In the genomic region with DNA sequence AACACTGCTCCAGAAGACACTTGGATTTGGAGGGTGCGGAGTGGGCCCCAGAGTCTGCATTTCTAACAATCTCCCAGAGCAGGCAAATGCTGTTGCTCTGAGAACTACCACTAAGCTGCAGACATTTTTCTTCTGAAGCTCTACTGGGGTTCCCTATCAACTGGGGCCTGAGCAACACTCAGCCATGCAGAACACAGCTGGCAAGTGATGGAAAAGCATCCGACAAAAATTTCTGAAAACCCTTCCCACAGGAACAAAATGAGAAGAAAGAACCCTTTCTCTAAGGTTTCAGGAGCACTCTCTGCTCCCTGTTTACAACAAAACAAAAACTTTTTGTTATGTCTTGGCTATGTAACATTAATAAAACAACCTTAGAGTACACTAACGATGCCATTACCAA, we compare ENCODE assay signal across 17 cellular contexts.
A peak's percentile ranks its signal among the peaks of the same experiment; 100 is the strongest.
DNase-seq lines count a peak whose midpoint lies in the region; ATAC-seq, FAIRE-seq and TF ChIP-seq lines count a peak whose summit lies in the region.
"Had no signal": no experiment of that assay in that cellular context is flagged by ENCODE, and none has a peak within 500 bp of the region (broad histone marks: within the 10 kb centered on the region; RNA-seq: fewer than 3 reads in every experiment).

No MANE protein-coding gene starts in this region.

- H3K27ac ChIP-seq in cingulate gyrus (ENCODE audit: low read depth, low read length), result peak overlapping the region; percentile 84
- H3K27ac ChIP-seq: 22Rv1; BLaER1 treated with 17β-estradiol and CSF1 and Interleukin-3, amounts not matched to agents 10 nM and 100 nM; GM23248 had no signal

- H3K4me3 Mint-ChIP-seq in MCF 10A (ENCODE audit: unreplicated experiment), result no peak overlapping the region
- H3K4me3 Mint-ChIP-seq: CD4-positive, CD25-positive, alpha-beta regulatory T cell; H9 had no signal

- TF ChIP-seq CTCF in MCF 10A (IDR thresholded peaks at IDR 0.05; ENCODE audit: unreplicated experiment), result no peak

- peak; percentile 61 for ATAC-seq in sciatic nerve
- no peak for ATAC-seq in GM18909 (IDR thresholded peaks at IDR 0.05; ENCODE audit: poor library complexity, unreplicated experiment)

- intact Hi-C loops in sciatic nerve (cut with DNase I), result no loop called here
- intact Hi-C loops in MCF 10A (cut with micrococcal nuclease), result no loop called here

- no peak overlapping the region for H3K27ac Mint-ChIP-seq in MCF 10A (ENCODE audit: low read depth, unreplicated experiment)
- H3K27ac Mint-ChIP-seq: CD4-positive, CD25-positive, alpha-beta regulatory T cell; H9; IgD-negative memory B cell had no signal

- DNase-seq in Ammon's horn (ENCODE audit: low spot score) (peak; percentile 49), medulla oblongata (ENCODE audit: extremely low spot score) (peak; percentile 41), sciatic nerve (ENCODE audit: low spot score) (no peak), RCC 7860 (ENCODE audit: low spot score) (no peak), NCI-H1930 (lab: John Stamatoyannopoulos, UW) (no peak), MCF 10A (ENCODE audit: unreplicated experiment) (no peak)
- DNase-seq: AML-193; CD4-positive, CD25-positive, alpha-beta regulatory T cell; DMS53; GM23248; H9 had no signal

- BruUV-seq in MCF 10A (replicated peaks; lab: Mats Ljungman, UMichigan), result no TSS peak

- H3K4me1 Mint-ChIP-seq in MCF 10A (ENCODE audit: insufficient read depth, unreplicated experiment), result no peaks in the 10 kb centered on the region

- POLR2A ChIA-PET in MCF 10A (lab: Yijun Ruan, JAX), result no interaction called here

- peaks cover 21% of the 10 kb centered on the region for H3K27me3 Mint-ChIP-seq in MCF 10A (ENCODE audit: insufficient read depth, unreplicated experiment)

- no peak for FAIRE-seq in RCC 7860 (lab: Jason Lieb, UNC)
- FAIRE-seq: GM18507 had no signal

- H3K9me3 Mint-ChIP-seq in MCF 10A (ENCODE audit: unreplicated experiment), result no peaks in the 10 kb centered on the region
- H3K9me3 Mint-ChIP-seq: H9 had no signal

- no peaks in the 10 kb centered on the region for H3K36me3 Mint-ChIP-seq in MCF 10A (ENCODE audit: insufficient read depth, unreplicated experiment)
- H3K36me3 Mint-ChIP-seq: IgD-negative memory B cell had no signal

- CTCF ChIA-PET in MCF 10A (lab: Yijun Ruan, JAX), result interaction anchor here (0.7 to 1.0 kb wide), 2 partner anchors 54 to 118 kb away, joined by 3 to 7 read pairs; no protein-coding TSS in a partner anchor

Comparison
In these comparisons a context has a peak if more than half of its experiments do, and no peak if none do; other contexts are left out.
1. DNase-seq: peak in Ammon's horn (single experiment) and medulla oblongata (single experiment); none in sciatic nerve (single experiment), RCC 7860 (single experiment), NCI-H1930 (0 of 2) and MCF 10A (single experiment).